Comparison of ENCODE assay signal across 18 cellular contexts in genomic region chrX:23035493-23035892, GRCh38. TPM values are rescaled to one million over a fixed set of nuclear protein-coding genes. Genes with fewer than 3 reads are reported as not detected.
DNase-seq lines count a peak whose midpoint lies in the region; ATAC-seq and TF ChIP-seq lines count a peak whose summit lies in the region.
"Had no signal": no experiment of that assay in that cellular context is flagged by ENCODE, and none has a peak within 500 bp of the region (broad histone marks: within the 10 kb centered on the region; RNA-seq: fewer than 3 reads in every experiment).

No MANE protein-coding gene starts in this region.

- CTCF ChIA-PET in HEK293T (lab: Yijun Ruan, JAX), result no interaction called here
- CTCF ChIA-PET in Panc1 (lab: Charles Lee), result no interaction called here

- H3K4me1 ChIP-seq in Panc1 (ENCODE audit: control insufficient read depth, insufficient read depth, low read length) (no peaks in the 10 kb centered on the region), upper lobe of right lung (no peaks in the 10 kb centered on the region)
- H3K4me1 ChIP-seq: SJSA1 had no signal

- H3K9me3 ChIP-seq in Panc1 (ENCODE audit: control insufficient read depth, insufficient read depth, low read depth, low read length), result no peaks in the 10 kb centered on the region
- H3K9me3 ChIP-seq in upper lobe of right lung, result no peaks in the 10 kb centered on the region
- H3K9me3 ChIP-seq: MG63, SJSA1 had no signal

- no peak for ATAC-seq in Panc1
- no peak for ATAC-seq in HG03097 (IDR thresholded peaks at IDR 0.05; ENCODE audit: low FRiP score, unreplicated experiment)
- ATAC-seq in GM21619 (IDR thresholded peaks at IDR 0.05; ENCODE audit: unreplicated experiment), result no peak
- no peak for ATAC-seq in GM19023 (IDR thresholded peaks at IDR 0.05; ENCODE audit: unreplicated experiment)
- no peak for ATAC-seq in upper lobe of right lung

- POLR2A ChIA-PET in HEK293T (lab: Yijun Ruan, JAX) (no interaction called here), Panc1 (lab: Charles Lee) (interaction anchor here (0.5 kb wide), 1 partner anchor 298 kb away, joined by 4 read pairs; no protein-coding TSS in a partner anchor)

- TF ChIP-seq CTCF in Panc1 (IDR thresholded peaks at IDR 0.05) (peak; percentile 32), upper lobe of right lung (IDR thresholded peaks at IDR 0.05) (no peak)

- peak; percentile 0 for DNase-seq in ELR (ENCODE audit: low read depth)
- DNase-seq in HEK293T (ENCODE audit: extremely low spot score), result peak; percentile 6
- DNase-seq in Panc1 (ENCODE audit: low read depth, low spot score), result no peak
- DNase-seq in iPS-NIHi11 (ENCODE audit: low spot score), result peak; percentile 11
- DNase-seq in upper lobe of right lung, result no peak
- DNase-seq: DND-41, KBM-7, MG63, NCI-H1105, NCI-H187, NCI-H2171, NCI-H446 treated with DMSO at 0.1 percent for 48 hours, RPMI8226 had no signal

- H3K36me3 ChIP-seq in Panc1 (ENCODE audit: control insufficient read depth, insufficient read depth, low read length), result no peaks in the 10 kb centered on the region
- H3K36me3 ChIP-seq in upper lobe of right lung, result no peaks in the 10 kb centered on the region
- H3K36me3 ChIP-seq: MG63, SJSA1 had no signal

- BruUV-seq in Panc1 (replicated peaks; lab: Mats Ljungman, UMichigan), result no TSS peak

- H3K27me3 ChIP-seq in Panc1 (ENCODE audit: control insufficient read depth, insufficient read depth, low read length) (no peaks in the 10 kb centered on the region), upper lobe of right lung (no peaks in the 10 kb centered on the region)
- H3K27me3 ChIP-seq: MG63, SJSA1 had no signal

- H3K27ac ChIP-seq in Panc1 (ENCODE audit: low read length) (no peak overlapping the region), upper lobe of right lung (no peak overlapping the region)
- H3K27ac ChIP-seq: SJSA1 had no signal

- intact Hi-C loops in Panc1 (cut with micrococcal nuclease; ENCODE audit: unreplicated experiment), result no loop called here
- intact Hi-C loops in upper lobe of right lung (cut with DNase I), result no loop called here

- in situ Hi-C loops in Panc1 (cut with HindIII; ENCODE audit: low pct_unique_long_range_greater_than_20kb, low sequenced_read_pairs), result no loop called here

- H3K4me3 ChIP-seq in Panc1 (ENCODE audit: low read depth in 2 of 2, low read length in 2 of 2) (no peak overlapping the region), upper lobe of right lung (no peak overlapping the region)
- H3K4me3 ChIP-seq: MG63, SJSA1 had no signal

TF ChIP-seq in HEK293T, 16 proteins besides CTCF, POLR2A, EP300 and RAD21:
- TF ChIP-seq ZNF384 (IDR thresholded peaks at IDR 0.05), result no peak
- TF ChIP-seq FOXK2 (IDR thresholded peaks at IDR 0.05), result no peak
- TF ChIP-seq NFRKB (IDR thresholded peaks at IDR 0.05), result no peak
- TF ChIP-seq HDGF (IDR thresholded peaks at IDR 0.05; ENCODE audit: borderline replicate concordance), result no peak
- no peak for TF ChIP-seq PKNOX1 (IDR thresholded peaks at IDR 0.05)
- no peak for TF ChIP-seq SP1 (IDR thresholded peaks at IDR 0.05)

RNA-seq across cellular contexts. Expression of gene DDX53, which starts 35.7 kb away (rescaled TPM):
- total RNA-seq in Panc1 (2021; ENCODE audit: unreplicated experiment) (not detected), upper lobe of right lung (not detected)
- polyA plus RNA-seq in Panc1 (2012; ENCODE audit: insufficient read length), result not detected
- total RNA-seq: SJSA1 had no signal
- polyA plus RNA-seq: CD14-positive monocyte had no signal

Comparison
In these comparisons a context has a peak if more than half of its experiments do, and no peak if none do; other contexts are left out.
1. DNase-seq: peak in ELR (single experiment), HEK293T (single experiment) and iPS-NIHi11 (single experiment); none in Panc1 (single experiment) and upper lobe of right lung (single experiment).